24 cellular contexts compared by ENCODE assay signal in the genomic region with DNA sequence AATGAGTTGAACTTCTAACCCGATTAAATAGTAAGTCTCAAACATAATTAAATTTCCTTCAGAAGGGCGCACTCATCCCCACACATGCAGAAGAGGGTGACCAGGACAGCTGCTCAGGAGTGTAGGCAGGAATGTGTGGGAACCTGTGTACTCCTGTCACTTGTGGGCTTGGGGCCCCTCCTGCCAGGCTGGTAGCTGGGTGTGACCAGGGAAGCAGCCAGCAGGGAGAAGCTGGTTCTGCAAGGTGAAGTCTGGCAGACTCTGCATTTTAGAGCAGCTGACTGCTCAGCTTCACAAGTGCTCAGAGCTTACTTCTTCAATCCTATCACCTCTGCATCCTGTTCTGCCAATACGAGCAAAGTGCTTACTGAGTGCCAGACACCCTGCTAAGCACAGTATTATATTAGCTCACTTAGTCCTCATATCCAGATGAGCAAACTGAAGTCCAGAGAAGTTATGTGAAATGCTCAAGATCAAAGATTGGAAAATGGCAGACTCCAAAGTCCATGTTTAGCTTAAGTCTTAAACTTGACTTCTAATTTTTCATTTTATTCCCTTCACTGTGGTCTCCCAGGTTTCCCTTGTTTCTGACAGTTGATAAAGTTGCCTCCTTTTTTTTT. TPM values are rescaled to one million over a fixed set of nuclear protein-coding genes. Genes with fewer than 3 reads are reported as not detected.
DNase-seq lines count a peak whose midpoint lies in the region; ATAC-seq, FAIRE-seq and TF ChIP-seq lines count a peak whose summit lies in the region.
"Had no signal": no experiment of that assay in that cellular context is flagged by ENCODE, and none has a peak within 500 bp of the region (broad histone marks: within the 10 kb centered on the region; RNA-seq: fewer than 3 reads in every experiment).

No MANE protein-coding gene starts in this region.

- H3K9me3 Mint-ChIP-seq in activated naive CD4-positive, alpha-beta T cell treated with anti-CD3 and anti-CD28 coated beads, Interleukin-2, amount 50 U/mL, for 24 hours, result no peaks in the 10 kb centered on the region
- no peaks in the 10 kb centered on the region for H3K9me3 Mint-ChIP-seq in stimulated activated memory B cell treated with anti-CD40 and anti-IgM and Interleukin-4, amounts not matched to agents 10 μg/mL and 1 μg/mL and 100 μg/mL, for 72 hours
- H3K9me3 Mint-ChIP-seq: CD4-positive, alpha-beta T cell had no signal

- peaks cover 9 to 42% (median 13%) of the 10 kb centered on the region in 3 donors for H3K4me1 ChIP-seq in esophagus squamous epithelium
- H3K4me1 ChIP-seq: A549 had no signal

- intact Hi-C loops in esophagus squamous epithelium (cut with DNase I), result no loop called here

- peaks cover 24 to 98% (median 46%) of the 10 kb centered on the region in 3 donors for H3K36me3 ChIP-seq in esophagus squamous epithelium

- H3K4me3 Mint-ChIP-seq in activated naive CD4-positive, alpha-beta T cell treated with anti-CD3 and anti-CD28 coated beads, Interleukin-2, amount 50 U/mL, for 24 hours, result no peak overlapping the region
- no peak overlapping the region for H3K4me3 Mint-ChIP-seq in T-helper 17 cell
- H3K4me3 Mint-ChIP-seq in stimulated activated memory B cell treated with anti-CD40 and anti-IgM and Interleukin-4, amounts not matched to agents 10 μg/mL and 1 μg/mL and 100 μg/mL, for 72 hours, result no peak overlapping the region
- H3K4me3 Mint-ChIP-seq: CD4-positive, alpha-beta T cell had no signal

- peaks cover 16% of the 10 kb centered on the region for H3K36me3 Mint-ChIP-seq in activated naive CD4-positive, alpha-beta T cell treated with anti-CD3 and anti-CD28 coated beads, Interleukin-2, amount 50 U/mL, for 24 hours
- peaks cover 25% of the 10 kb centered on the region for H3K36me3 Mint-ChIP-seq in T-helper 17 cell (ENCODE audit: low read depth)
- H3K36me3 Mint-ChIP-seq in stimulated activated memory B cell treated with anti-CD40 and anti-IgM and Interleukin-4, amounts not matched to agents 10 μg/mL and 1 μg/mL and 100 μg/mL, for 72 hours, result peaks cover 71% of the 10 kb centered on the region

- H3K27me3 ChIP-seq in esophagus squamous epithelium, result no peaks in the 10 kb centered on the region

- no peak for TF ChIP-seq POLR2A in esophagus squamous epithelium (IDR thresholded peaks at IDR 0.05)

- TF ChIP-seq CTCF in esophagus squamous epithelium (IDR thresholded peaks at IDR 0.05), result peak in 1 of 6 experiments; percentile 14

- H3K27ac Mint-ChIP-seq in activated naive CD4-positive, alpha-beta T cell treated with anti-CD3 and anti-CD28 coated beads, Interleukin-2, amount 50 U/mL, for 24 hours, result peak overlapping the region; percentile 74
- peak overlapping the region; percentile 89 for H3K27ac Mint-ChIP-seq in T-helper 17 cell
- H3K27ac Mint-ChIP-seq in stimulated activated memory B cell treated with anti-CD40 and anti-IgM and Interleukin-4, amounts not matched to agents 10 μg/mL and 1 μg/mL and 100 μg/mL, for 72 hours, result peak overlapping the region; percentile 19

- H3K9me3 ChIP-seq in T-helper 17 cell (ENCODE audit: control insufficient read depth, low read length, poor library complexity, severe bottlenecking) (no peaks in the 10 kb centered on the region), esophagus squamous epithelium (no peaks in the 10 kb centered on the region)
- H3K9me3 ChIP-seq: A549 had no signal

- H3K4me1 Mint-ChIP-seq in activated naive CD4-positive, alpha-beta T cell treated with anti-CD3 and anti-CD28 coated beads, Interleukin-2, amount 50 U/mL, for 24 hours, result no peaks in the 10 kb centered on the region
- H3K4me1 Mint-ChIP-seq in T-helper 17 cell, result peaks cover 16% of the 10 kb centered on the region
- H3K4me1 Mint-ChIP-seq in stimulated activated memory B cell treated with anti-CD40 and anti-IgM and Interleukin-4, amounts not matched to agents 10 μg/mL and 1 μg/mL and 100 μg/mL, for 72 hours, result peaks cover 8% of the 10 kb centered on the region

- no peak for FAIRE-seq in GM19239 (lab: Jason Lieb, UNC)
- FAIRE-seq: A549, D721Med, G401.6, GM12892 had no signal

- H3K27ac ChIP-seq in esophagus squamous epithelium, result peak overlapping the region; percentile 61 to 90 (median 85)
- H3K27ac ChIP-seq: A549, HL-60, PC-9 had no signal

- no peak for DNase-seq in activated naive CD4-positive, alpha-beta T cell (lab: John Stamatoyannopoulos, UW)
- DNase-seq in T-helper 17 cell, result no peak
- no peak for DNase-seq in esophagus squamous epithelium (lab: John Stamatoyannopoulos, UW)
- DNase-seq in GDM1 (lab: John Stamatoyannopoulos, UW), result no peak
- no peak for DNase-seq in GM19239 (ENCODE audit: insufficient read length, low spot score)
- no peak for DNase-seq in NCI-H510A (lab: John Stamatoyannopoulos, UW)
- DNase-seq: CD4-positive, alpha-beta T cell; DMS79 treated with DMSO at 0.1 percent for 48 hours; GOT3; KG1; NCI-H1092 treated with DMSO at 0.1 percent for 48 hours; NCI-H1694; NCI-H2107; NCI-H226; NCI-H69 had no signal

- no peaks in the 10 kb centered on the region for H3K27me3 Mint-ChIP-seq in activated naive CD4-positive, alpha-beta T cell treated with anti-CD3 and anti-CD28 coated beads, Interleukin-2, amount 50 U/mL, for 24 hours
- H3K27me3 Mint-ChIP-seq in T-helper 17 cell, result no peaks in the 10 kb centered on the region
- H3K27me3 Mint-ChIP-seq in stimulated activated memory B cell treated with anti-CD40 and anti-IgM and Interleukin-4, amounts not matched to agents 10 μg/mL and 1 μg/mL and 100 μg/mL, for 72 hours, result no peaks in the 10 kb centered on the region
- H3K27me3 Mint-ChIP-seq: CD4-positive, alpha-beta T cell had no signal

- ATAC-seq in T-helper 17 cell, result no peak
- ATAC-seq in stimulated activated memory B cell treated with anti-CD40 and anti-IgM and Interleukin-4, amounts not matched to agents 10 μg/mL and 1 μg/mL and 100 μg/mL, for 72 hours, result no peak
- ATAC-seq: A549, Right ventricle myocardium inferior had no signal

- H3K4me3 ChIP-seq in esophagus squamous epithelium, result no peak overlapping the region
- H3K4me3 ChIP-seq: A549, PC-9 had no signal

- WGBS in esophagus squamous epithelium, 2 donors, result 34 to 60% methylated on average over 2 to 3 of the region's 3 CpGs

RNA-seq across cellular contexts. Expression of a gene that starts 27.9 kb away (rescaled TPM):
- total RNA-seq in T-helper 17 cell (100 to 1,000 TPM; 104 to 107 TPM), esophagus squamous epithelium (10 to 100 TPM; 27.5 to 38.0 (median 37.0) TPM)

Comparison
In these comparisons a context has a peak if more than half of its experiments do, and no peak if none do; other contexts are left out.
1. H3K27ac Mint-ChIP-seq: peak in every context shown above with its lines; median percentile 89 in T-helper 17 cell; 74 in activated naive CD4-positive, alpha-beta T cell treated with anti-CD3 and anti-CD28 coated beads, Interleukin-2, amount 50 U/mL, for 24 hours; 19 in stimulated activated memory B cell treated with anti-CD40 and anti-IgM and Interleukin-4, amounts not matched to agents 10 μg/mL and 1 μg/mL and 100 μg/mL, for 72 hours.